ENCODE assay signal across 8 cellular contexts in the genomic region with DNA sequence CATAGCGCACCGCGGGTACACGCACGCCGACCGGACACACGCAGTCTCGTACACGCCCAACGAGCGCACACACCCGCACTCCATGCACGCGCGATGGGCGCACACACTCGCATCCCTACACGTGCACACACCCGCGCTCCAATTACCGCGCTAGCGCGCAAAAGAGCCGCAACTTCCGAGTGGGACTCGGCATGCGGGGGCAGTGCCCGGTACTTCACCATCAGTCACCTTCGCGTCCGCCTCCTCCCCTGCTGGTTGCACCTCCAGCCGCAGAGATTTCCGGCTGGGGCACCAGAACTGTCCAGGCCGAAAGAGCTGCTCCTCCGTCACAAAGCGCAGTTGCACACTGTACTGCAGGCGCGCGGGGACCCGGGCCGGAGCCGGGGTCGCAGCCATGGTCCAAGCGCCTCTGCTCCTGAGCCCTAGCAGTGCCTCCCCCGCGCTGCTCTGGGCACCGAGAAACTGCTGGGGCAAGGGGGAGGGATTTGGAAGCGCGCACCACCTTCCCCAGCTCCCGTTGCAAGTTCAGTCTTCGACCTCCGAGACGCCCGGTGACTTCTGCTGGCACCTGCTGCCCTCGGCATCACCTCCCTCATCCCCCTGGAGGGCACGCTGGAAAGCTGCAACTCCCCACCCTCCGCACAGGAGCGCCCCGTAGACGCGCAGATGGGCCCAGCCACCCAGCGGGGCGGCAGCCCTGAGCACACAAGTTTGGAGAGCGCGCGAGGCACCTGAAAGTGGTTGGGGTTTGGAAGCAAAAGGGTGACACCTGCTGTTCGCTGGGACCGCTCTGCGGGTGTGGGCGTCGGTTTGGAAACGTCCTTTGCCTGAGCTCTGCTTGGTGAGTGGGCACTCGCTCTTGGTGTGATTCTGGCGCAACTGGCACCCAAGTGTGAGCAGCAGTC.
DNase-seq lines count a peak whose midpoint lies in the region; ATAC-seq and TF ChIP-seq lines count a peak whose summit lies in the region.

No MANE protein-coding gene starts in this region.

- H3K27ac ChIP-seq in A673 (ENCODE audit: low read depth, low read length, poor library complexity, severe bottlenecking) = no peak overlapping the region
- H3K27ac ChIP-seq in KMS-11 = no peak overlapping the region
- H3K27ac ChIP-seq in SK-N-SH (ENCODE audit: low read depth in 2 of 2, low read length in 1 of 2) = no peak overlapping the region
- no peak overlapping the region for H3K27ac ChIP-seq in colonic mucosa

- CTCF ChIA-PET in A673 (lab: Charles Lee) (interaction anchor here (0.9 to 1.7 kb wide), 2 partner anchors 321 to 324 kb away, joined by 3 to 4 read pairs; no protein-coding TSS in a partner anchor), SK-N-SH (lab: Yijun Ruan, JAX) (interaction anchor here (0.6 to 1.9 kb wide), 12 partner anchors 9 to 502 kb away, joined by 3 to 13 read pairs (median 4); no protein-coding TSS in a partner anchor)

- WGBS in SK-N-SH (ENCODE audit: low lambda C conversion rate) = 17% methylated on average over 60 of the region's 76 CpGs

- H3K4me3 ChIP-seq in A673 (ENCODE audit: low read depth, low read length, poor library complexity, severe bottlenecking) = peak overlapping the region; percentile 27
- no peak overlapping the region for H3K4me3 ChIP-seq in KMS-11 (IDR thresholded peaks at IDR 0.05; ENCODE audit: insufficient read depth, low read depth, low read length)
- peak overlapping the region in 1 of 2 experiments; percentile 19; a peak in 2 of 4 replicates for H3K4me3 ChIP-seq in SK-N-SH (ENCODE audit: low read depth in 2 of 2, low read length in 1 of 2)
- peak overlapping the region; percentile 29 for H3K4me3 ChIP-seq in colonic mucosa
- no peak overlapping the region for H3K4me3 ChIP-seq in mucosa of descending colon

- ATAC-seq in GM19035 (IDR thresholded peaks at IDR 0.05; ENCODE audit: unreplicated experiment) (peak; percentile 78), mucosa of descending colon (peak; percentile 74)

- H3K9ac ChIP-seq in KMS-11 = no peak overlapping the region
- no peak overlapping the region for H3K9ac ChIP-seq in SK-N-SH
- H3K9ac ChIP-seq in colonic mucosa (ENCODE audit: low read depth in 2 of 2, low read length in 2 of 2) = no peak overlapping the region

- H4K20me1 ChIP-seq in KMS-11 (ENCODE audit: insufficient read depth) = no peaks in the 10 kb centered on the region
- H4K20me1 ChIP-seq in SK-N-SH (ENCODE audit: insufficient read depth) = no peaks in the 10 kb centered on the region

- DNase-seq in A673 (ENCODE audit: low spot score) (peak; percentile 37), SK-N-SH (peak; percentile 39), colonic mucosa (peak; percentile 71), mucosa of descending colon (peak; percentile 60 to 69 (median 68)), superior temporal gyrus (ENCODE audit: extremely low spot score) (peak; percentile 45), epidermal melanocyte (ENCODE audit: insufficient read length, low spot score) (no peak)

- peak; percentile 51 for TF ChIP-seq CTCF in A673 (conservative IDR thresholded peaks at IDR 0.05; ENCODE audit: low read depth, low read length)
- TF ChIP-seq CTCF in KMS-11 (conservative IDR thresholded peaks at IDR 0.05; ENCODE audit: low read depth, low read length) = no peak
- 0 out of 2 replicates have a peak, but pooled peaks have one; percentile 27 for TF ChIP-seq CTCF in SK-N-SH (IDR thresholded peaks at IDR 0.05)
- peak; percentile 28 for TF ChIP-seq CTCF in colonic mucosa (IDR thresholded peaks at IDR 0.05)
- no peak for TF ChIP-seq CTCF in mucosa of descending colon (IDR thresholded peaks at IDR 0.05)

- peaks cover 69% of the 10 kb centered on the region for H3K27me3 ChIP-seq in A673 (replicated peaks; ENCODE audit: insufficient read depth, low read depth, low read length, poor library complexity)
- no peaks in the 10 kb centered on the region for H3K27me3 ChIP-seq in KMS-11 (ENCODE audit: insufficient read depth, low read depth)
- H3K27me3 ChIP-seq in SK-N-SH (ENCODE audit: insufficient read depth) = peaks cover 27% of the 10 kb centered on the region; the same call in 1 of the 2 replicates
- H3K27me3 ChIP-seq in colonic mucosa = peaks cover 7% of the 10 kb centered on the region

- POLR2A ChIA-PET in A673 (lab: Charles Lee; ENCODE audit: low non-redundant PET) (no interaction called here), SK-N-SH (lab: Yijun Ruan, JAX) (no interaction called here)

- no peaks in the 10 kb centered on the region for H3K36me3 ChIP-seq in A673 (ENCODE audit: insufficient read depth, low read length, poor library complexity, severe bottlenecking)
- H3K36me3 ChIP-seq in KMS-11 (ENCODE audit: insufficient read depth) = no peaks in the 10 kb centered on the region
- H3K36me3 ChIP-seq in SK-N-SH (replicated peaks in 1 of 2; ENCODE audit: control insufficient read depth in 1 of 2, insufficient read depth in 2 of 2, low read length in 1 of 2) = no peaks in the 10 kb centered on the region
- no peaks in the 10 kb centered on the region for H3K36me3 ChIP-seq in colonic mucosa
- no peaks in the 10 kb centered on the region for H3K36me3 ChIP-seq in mucosa of descending colon (ENCODE audit: low read depth)

- intact Hi-C loops in A673 (cut with micrococcal nuclease; ENCODE audit: unreplicated experiment) = no loop called here
- intact Hi-C loops in colonic mucosa (cut with DNase I) = loop anchor here (5.0 kb wide), 2 partner anchors 309 to 324 kb away; no protein-coding TSS in a partner anchor
- intact Hi-C loops in mucosa of descending colon (cut with DNase I, micrococcal nuclease) = no loop called here

- BruUV-seq in A673 (replicated peaks; lab: Mats Ljungman, UMichigan) = no TSS peak

- TF ChIP-seq RAD21 in SK-N-SH (IDR thresholded peaks at IDR 0.05; ENCODE audit: low read length) = peak; percentile 44

- H3K4me1 ChIP-seq in A673 (ENCODE audit: insufficient read depth, low read length, poor library complexity, severe bottlenecking) = peaks cover 4% of the 10 kb centered on the region
- no peaks in the 10 kb centered on the region for H3K4me1 ChIP-seq in KMS-11 (ENCODE audit: low read depth, poor library complexity, severe bottlenecking)
- no peaks in the 10 kb centered on the region for H3K4me1 ChIP-seq in SK-N-SH (ENCODE audit: control insufficient read depth in 1 of 2, insufficient read depth in 2 of 2, low read depth in 1 of 2, low read length in 1 of 2)
- H3K4me1 ChIP-seq in colonic mucosa = no peaks in the 10 kb centered on the region
- peaks cover 19% of the 10 kb centered on the region for H3K4me1 ChIP-seq in mucosa of descending colon (ENCODE audit: low read depth)

- no peak for TF ChIP-seq EP300 in SK-N-SH (IDR thresholded peaks at IDR 0.05; ENCODE audit: borderline replicate concordance in 1 of 2, low read depth in 1 of 2, low read length in 1 of 2)

- H2AFZ ChIP-seq in KMS-11 (ENCODE audit: low read depth) = 0 out of 2 replicates have a peak overlapping the region, but pooled peaks have one; percentile 26
- no peak overlapping the region for H2AFZ ChIP-seq in SK-N-SH (ENCODE audit: low read depth)

- H3K4me2 ChIP-seq in KMS-11 (no peak overlapping the region), SK-N-SH (peak overlapping the region; percentile 28; the same call in 1 of the 2 replicates)

- H3K9me2 ChIP-seq in SK-N-SH = no peaks in the 10 kb centered on the region

- H3K9me3 ChIP-seq in A673 (ENCODE audit: low read depth, low read length, poor library complexity, severe bottlenecking) (no peaks in the 10 kb centered on the region), SK-N-SH (no peaks in the 10 kb centered on the region), colonic mucosa (no peaks in the 10 kb centered on the region), mucosa of descending colon (no peaks in the 10 kb centered on the region)

- H3K79me2 ChIP-seq in KMS-11 (ENCODE audit: insufficient read depth, low read depth) = no peaks in the 10 kb centered on the region
- no peaks in the 10 kb centered on the region for H3K79me2 ChIP-seq in SK-N-SH (ENCODE audit: insufficient read depth)

- H3F3A ChIP-seq in SK-N-SH (replicated peaks; ENCODE audit: insufficient read depth) = no peaks in the 10 kb centered on the region

TF ChIP-seq in SK-N-SH, 30 proteins besides CTCF, POLR2A, EP300 and RAD21:
- TF ChIP-seq SMC3 (IDR thresholded peaks at IDR 0.05; ENCODE audit: low read depth, low read length) = peak; percentile 23; the same call in 1 of the 2 replicates
- no peak for TF ChIP-seq GATA2 (CRISPR knock-in tag; IDR thresholded peaks at IDR 0.05)

Comparison
In these comparisons a context has a peak if more than half of its experiments do, and no peak if none do; other contexts are left out.
1. H3K4me3 ChIP-seq: peak in A673 (single experiment) and colonic mucosa (single experiment); none in KMS-11 (single experiment) and mucosa of descending colon (single experiment).
2. CTCF ChIP-seq: peak in A673 (single experiment), SK-N-SH (single experiment) and colonic mucosa (single experiment); none in KMS-11 (single experiment) and mucosa of descending colon (single experiment).